ENCODE assay signal across 6 cellular contexts in genomic region chr7:119905495-119905894, GRCh38.
"Had no signal": no experiment of that assay in that cellular context is flagged by ENCODE, and none has a peak within 500 bp of the region (broad histone marks: within the 10 kb centered on the region; RNA-seq: fewer than 3 reads in every experiment).

No MANE protein-coding gene starts in this region.

- DNase-seq: GDM1, GF-D8 had no signal

- H3K4me3 ChIP-seq: GM12878 had no signal

- FAIRE-seq: GM12878, GM12891, GM12892, GM19239 had no signal

- ATAC-seq: GM12878 had no signal
